Comparison of ENCODE assay signal across 8 cellular contexts in genomic region chrX:23908219-23909003, GRCh38. TPM values are rescaled to one million over a fixed set of nuclear protein-coding genes. Genes with fewer than 3 reads are reported as not detected.
DNase-seq lines count a peak whose midpoint lies in the region; ATAC-seq and TF ChIP-seq lines count a peak whose summit lies in the region.

No MANE protein-coding gene starts in this region.

- H3K9me3 ChIP-seq in CD8-positive, alpha-beta memory T cell (ENCODE audit: low read length) = no peaks in the 10 kb centered on the region
- H3K9me3 ChIP-seq in mammary epithelial cell (replicated peaks; ENCODE audit: insufficient read depth, low read length) = no peaks in the 10 kb centered on the region

- peaks cover 8 to 15% (median 10%) of the 10 kb centered on the region in 3 donors for H3K4me1 Mint-ChIP-seq in CD8-positive, alpha-beta memory T cell
- H3K4me1 Mint-ChIP-seq in naive B cell = peaks cover 5 to 6% (median 6%) of the 10 kb centered on the region in 3 donors

- H3K4me2 ChIP-seq in mammary epithelial cell (ENCODE audit: insufficient read depth, low read depth, low read length) = peak overlapping the region; percentile 58

- peak overlapping the region; percentile 37 for H3K9ac ChIP-seq in mammary epithelial cell (ENCODE audit: insufficient read depth, low read length)

- DNase-seq in CD8-positive, alpha-beta memory T cell = no peak
- no peak for DNase-seq in Jurkat, Clone E6-1 (ENCODE audit: low read depth, low spot score)
- DNase-seq in mammary epithelial cell = no peak
- DNase-seq in naive B cell = peak; percentile 12
- no peak for DNase-seq in kidney glomerular epithelial cell (lab: John Stamatoyannopoulos, UW)
- no peak for DNase-seq in GM20000 (ENCODE audit: low spot score)

- H3K27me3 ChIP-seq in CD8-positive, alpha-beta memory T cell (ENCODE audit: insufficient read depth, low read length, poor library complexity, severe bottlenecking) = no peaks in the 10 kb centered on the region
- no peaks in the 10 kb centered on the region for H3K27me3 ChIP-seq in mammary epithelial cell (ENCODE audit: insufficient read depth, low read length)

- no peaks in the 10 kb centered on the region for H3K36me3 Mint-ChIP-seq in CD8-positive, alpha-beta memory T cell
- H3K36me3 Mint-ChIP-seq in naive B cell = no peaks in the 10 kb centered on the region

- no peak for ATAC-seq in naive B cell (ENCODE audit: low read depth in 2 of 2)
- no peak for ATAC-seq in HG02970 (IDR thresholded peaks at IDR 0.05; ENCODE audit: low FRiP score, unreplicated experiment)
- no peak for ATAC-seq in GM18907 (IDR thresholded peaks at IDR 0.05; ENCODE audit: unreplicated experiment)

- no peaks in the 10 kb centered on the region for H3K9me3 Mint-ChIP-seq in CD8-positive, alpha-beta memory T cell
- H3K9me3 Mint-ChIP-seq in naive B cell = no peaks in the 10 kb centered on the region

- peaks cover 10% of the 10 kb centered on the region for H3K4me1 ChIP-seq in CD8-positive, alpha-beta memory T cell (ENCODE audit: insufficient read depth, low read length)
- no peaks in the 10 kb centered on the region for H3K4me1 ChIP-seq in mammary epithelial cell (ENCODE audit: insufficient read depth, low read length)

- H2AFZ ChIP-seq in mammary epithelial cell (ENCODE audit: low read depth, low read length) = peak overlapping the region; percentile 71

- H3K27me3 Mint-ChIP-seq in CD8-positive, alpha-beta memory T cell = peaks cover 0 to 3% of the 10 kb centered on the region in 2 donors
- no peaks in the 10 kb centered on the region for H3K27me3 Mint-ChIP-seq in naive B cell

- in situ Hi-C loops in mammary epithelial cell (cut with MboI; ENCODE audit: low sequenced_read_pairs in 2 of 2) = loop anchor here (10.0 kb wide), 2 partner anchors 154 to 214 kb away; no protein-coding TSS in a partner anchor

- CTCF ChIA-PET in CD8-positive, alpha-beta memory T cell (lab: Charles Lee) = interaction anchor here (0.8 to 4.5 kb wide), 5 partner anchors 35 to 334 kb away, joined by 3 to 47 read pairs (median 5); partner anchors contain the start of genes EIF2S3 and SAT1
- CTCF ChIA-PET in mammary epithelial cell (lab: Charles Lee; ENCODE audit: low non-redundant PET) = no interaction called here

- dilution Hi-C loops in mammary epithelial cell (cut with HindIII; ENCODE audit: low sequenced_read_pairs) = loop anchor here (25.0 kb wide), 1 partner anchor 196 kb away; no protein-coding TSS in a partner anchor

- no peaks in the 10 kb centered on the region for H3K36me3 ChIP-seq in CD8-positive, alpha-beta memory T cell (ENCODE audit: insufficient read depth, low read length)
- H3K36me3 ChIP-seq in mammary epithelial cell (ENCODE audit: insufficient read depth, low read length) = no peaks in the 10 kb centered on the region

- peak overlapping the region; percentile 87 for H3K27ac ChIP-seq in CD8-positive, alpha-beta memory T cell (ENCODE audit: low read depth, low read length)
- H3K27ac ChIP-seq in mammary epithelial cell (ENCODE audit: insufficient read depth, low read depth, low read length) = peak overlapping the region; percentile 53

- TSS peak; percentile 35 for BruUV-seq in mammary epithelial cell (replicated peaks; lab: Mats Ljungman, UMichigan)

- peak overlapping the region; percentile 72 to 97 (median 88) for H3K27ac Mint-ChIP-seq in CD8-positive, alpha-beta memory T cell
- H3K27ac Mint-ChIP-seq in naive B cell = peak overlapping the region; percentile 5 to 95 (median 88)

- POLR2A ChIA-PET in CD8-positive, alpha-beta memory T cell (lab: Charles Lee) = interaction anchor here (0.5 to 3.6 kb wide), 6 partner anchors 32 to 166 kb away, joined by 3 to 18 read pairs (median 8); partner anchors contain the start of genes ACOT9, EIF2S3 and SAT1

- H3K79me2 ChIP-seq in mammary epithelial cell (ENCODE audit: insufficient read depth, low read length) = peaks cover 9% of the 10 kb centered on the region

- 51% methylated on average over 13 of the region's 13 CpGs for WGBS in mammary epithelial cell (ENCODE audit: low coverage, missing lambda C conversion rate)

- TF ChIP-seq CTCF in mammary epithelial cell (conservative IDR thresholded peaks at IDR 0.05 in 1 of 2, IDR thresholded peaks at IDR 0.05 in 1 of 2; ENCODE audit: extremely low read depth in 1 of 2, insufficient read depth in 1 of 2, low read depth in 1 of 2, low read length in 2 of 2) = peak; percentile 11 to 15
- no peak for TF ChIP-seq CTCF in GM20000 (IDR thresholded peaks at IDR 0.05; ENCODE audit: extremely low read depth, missing control alignments)

- peak overlapping the region; percentile 43 for H3K4me3 ChIP-seq in CD8-positive, alpha-beta memory T cell (ENCODE audit: low read length)
- H3K4me3 ChIP-seq in Jurkat, Clone E6-1 (ENCODE audit: low read length) = peak overlapping the region; percentile 69
- peak overlapping the region in 1 of 3 experiments; percentile 36 for H3K4me3 ChIP-seq in mammary epithelial cell (replicated peaks in 1 of 3; ENCODE audit: insufficient read depth in 1 of 3, low read depth in 2 of 3, low read length in 3 of 3)

- H4K20me1 ChIP-seq in mammary epithelial cell (ENCODE audit: insufficient read depth, low read length) = no peaks in the 10 kb centered on the region

- intact Hi-C loops in mammary epithelial cell (cut with micrococcal nuclease) = loop anchor here (1.0 to 5.0 kb wide), 4 partner anchors 117 to 376 kb away; partner anchors contain the start of gene ZFX

- peak overlapping the region; percentile 49 to 91 (median 80) for H3K4me3 Mint-ChIP-seq in CD8-positive, alpha-beta memory T cell
- peak overlapping the region; percentile 73 to 93 (median 88) for H3K4me3 Mint-ChIP-seq in naive B cell

RNA-seq across cellular contexts. Expression of gene CXorf58, which starts 0.6 kb away (rescaled TPM):
- under 1 TPM in 1 of 2 experiments, not detected in 1; 0.11 TPM for total RNA-seq in CD8-positive, alpha-beta memory T cell
- polyA plus RNA-seq in CD8-positive, alpha-beta memory T cell = 0.23 TPM
- polyA plus RNA-seq in Jurkat, Clone E6-1 (2012; ENCODE audit: insufficient read depth, insufficient read length) = 0.52 TPM
- total RNA-seq in mammary epithelial cell = under 1 TPM in 1 of 2 donors, not detected in 1; 0.17 TPM
- polyA plus RNA-seq in mammary epithelial cell (0.07 TPM), naive B cell (ENCODE audit: low read depth in 6 of 6) (under 1 TPM in 3 of 6 donors, not detected in 3; 0.17 to 0.37 (median 0.34) TPM)
- polyA minus RNA-seq in mammary epithelial cell = not detected

RNA-seq across cellular contexts. Expression of gene APOO, which starts 0.7 kb away (rescaled TPM):
- 10 to 100 TPM; 38.3 to 42.6 TPM for total RNA-seq in CD8-positive, alpha-beta memory T cell
- 20.0 TPM for polyA plus RNA-seq in CD8-positive, alpha-beta memory T cell
- polyA plus RNA-seq in Jurkat, Clone E6-1 (2012; ENCODE audit: insufficient read depth, insufficient read length) = 59.3 TPM
- 10 to 100 TPM in 1 of 2 donors, 1 to 10 TPM in 1; 7.2 to 37.9 TPM for total RNA-seq in mammary epithelial cell
- polyA plus RNA-seq in mammary epithelial cell (16.0 TPM), naive B cell (ENCODE audit: low read depth in 6 of 6) (10 to 100 TPM; 12.8 to 23.7 (median 17.8) TPM)
- 24.3 TPM for polyA minus RNA-seq in mammary epithelial cell
